ENCODE assay signal across 1 cellular context in the genomic region with DNA sequence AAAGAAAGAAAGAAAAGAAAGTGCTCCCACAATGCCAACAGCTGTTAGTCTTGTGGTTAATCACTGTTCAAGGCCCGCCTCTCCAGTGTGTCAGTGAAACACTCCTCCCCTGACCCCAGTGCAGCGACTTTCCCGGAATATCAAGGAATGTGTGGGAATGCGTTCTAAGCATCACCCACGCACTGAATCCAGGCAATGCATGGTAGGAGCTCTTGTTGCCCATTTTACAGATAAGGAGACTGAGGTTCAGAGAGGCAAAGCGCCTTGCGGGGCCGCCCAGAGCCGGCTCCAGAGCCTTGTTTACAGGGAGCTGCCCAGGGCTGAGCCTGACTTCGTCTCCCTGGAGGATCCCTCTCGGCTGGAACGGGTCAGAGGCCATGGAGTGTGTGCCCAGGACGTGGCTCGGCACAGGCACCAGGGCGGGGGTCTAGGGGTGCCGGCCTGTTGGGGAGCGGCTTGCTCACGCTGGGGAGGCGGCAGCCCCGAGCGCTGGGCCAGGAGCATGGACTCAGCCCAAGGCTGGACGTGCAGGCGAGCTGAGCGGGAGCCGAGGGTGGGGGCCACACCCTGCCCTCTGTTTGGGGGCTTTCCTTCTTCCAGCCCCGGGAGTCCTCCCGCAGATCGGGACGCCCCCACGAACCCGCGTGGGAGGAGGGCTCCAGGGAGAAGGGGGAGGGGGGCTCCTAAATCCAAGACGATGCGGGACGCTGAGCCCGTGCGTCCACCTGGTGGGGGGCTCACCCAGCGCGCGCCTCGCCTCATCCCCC.
TF ChIP-seq lines count a peak whose summit lies in the region.

No MANE protein-coding gene starts in this region.

TF ChIP-seq in HepG2, 621 proteins besides CTCF, POLR2A, EP300 and RAD21 (continued from another document and continues in another):
- TF ChIP-seq ZKSCAN8 (CRISPR knock-in tag; IDR thresholded peaks at IDR 0.05; ENCODE audit: borderline replicate concordance) (peak; percentile 52; the same call in 1 of the 2 replicates), RFX1 (IDR thresholded peaks at IDR 0.05) (no peak), ZFY (CRISPR knock-in tag; IDR thresholded peaks at IDR 0.05) (peak; percentile 51; the same call in 1 of the 2 replicates), ZMYM4 (CRISPR knock-in tag; IDR thresholded peaks at IDR 0.05) (no peak), ZNF724P (CRISPR knock-in tag; IDR thresholded peaks at IDR 0.05; ENCODE audit: borderline replicate concordance) (no peak), RBFOX2 (IDR thresholded peaks at IDR 0.05; ENCODE audit: low read depth, low read length) (peak; percentile 76), NFRKB (IDR thresholded peaks at IDR 0.05) (no peak), ZNF230 (CRISPR knock-in tag; IDR thresholded peaks at IDR 0.05) (0 out of 2 replicates have a peak, but pooled peaks have one; percentile 35), DPF2 (CRISPR knock-in tag; IDR thresholded peaks at IDR 0.05; ENCODE audit: borderline replicate concordance, low read depth) (no peak), ZNF749 (CRISPR knock-in tag; IDR thresholded peaks at IDR 0.05; ENCODE audit: borderline replicate concordance) (no peak), MAFK (conservative IDR thresholded peaks at IDR 0.05 in 1 of 2, IDR thresholded peaks at IDR 0.05 in 1 of 2; ENCODE audit: low read length in 2 of 2) (no peak), GZF1 (CRISPR knock-in tag; IDR thresholded peaks at IDR 0.05) (no peak), DNMT3B (CRISPR knock-in tag; conservative IDR thresholded peaks at IDR 0.05) (no peak), MBD4 (IDR thresholded peaks at IDR 0.05; ENCODE audit: borderline replicate concordance, low read length) (no peak), ZNF782 (CRISPR knock-in tag; IDR thresholded peaks at IDR 0.05; ENCODE audit: borderline replicate concordance) (no peak), ZNF879 (CRISPR knock-in tag; IDR thresholded peaks at IDR 0.05) (no peak), MATR3 (CRISPR knock-in tag; IDR thresholded peaks at IDR 0.05) (no peak), NCOR1 (IDR thresholded peaks at IDR 0.05; ENCODE audit: borderline replicate concordance, low read length) (no peak)
- TF ChIP-seq, protein P1, sequence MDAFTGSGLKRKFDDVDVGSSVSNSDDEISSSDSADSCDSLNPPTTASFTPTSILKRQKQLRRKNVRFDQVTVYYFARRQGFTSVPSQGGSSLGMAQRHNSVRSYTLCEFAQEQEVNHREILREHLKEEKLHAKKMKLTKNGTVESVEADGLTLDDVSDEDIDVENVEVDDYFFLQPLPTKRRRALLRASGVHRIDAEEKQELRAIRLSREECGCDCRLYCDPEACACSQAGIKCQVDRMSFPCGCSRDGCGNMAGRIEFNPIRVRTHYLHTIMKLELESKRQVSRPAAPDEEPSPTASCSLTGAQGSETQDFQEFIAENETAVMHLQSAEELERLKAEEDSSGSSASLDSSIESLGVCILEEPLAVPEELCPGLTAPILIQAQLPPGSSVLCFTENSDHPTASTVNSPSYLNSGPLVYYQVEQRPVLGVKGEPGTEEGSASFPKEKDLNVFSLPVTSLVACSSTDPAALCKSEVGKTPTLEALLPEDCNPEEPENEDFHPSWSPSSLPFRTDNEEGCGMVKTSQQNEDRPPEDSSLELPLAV (CRISPR knock-in tag; conservative IDR thresholded peaks at IDR 0.05; ENCODE audit: low read depth): no peak
- TF ChIP-seq, protein P2, sequence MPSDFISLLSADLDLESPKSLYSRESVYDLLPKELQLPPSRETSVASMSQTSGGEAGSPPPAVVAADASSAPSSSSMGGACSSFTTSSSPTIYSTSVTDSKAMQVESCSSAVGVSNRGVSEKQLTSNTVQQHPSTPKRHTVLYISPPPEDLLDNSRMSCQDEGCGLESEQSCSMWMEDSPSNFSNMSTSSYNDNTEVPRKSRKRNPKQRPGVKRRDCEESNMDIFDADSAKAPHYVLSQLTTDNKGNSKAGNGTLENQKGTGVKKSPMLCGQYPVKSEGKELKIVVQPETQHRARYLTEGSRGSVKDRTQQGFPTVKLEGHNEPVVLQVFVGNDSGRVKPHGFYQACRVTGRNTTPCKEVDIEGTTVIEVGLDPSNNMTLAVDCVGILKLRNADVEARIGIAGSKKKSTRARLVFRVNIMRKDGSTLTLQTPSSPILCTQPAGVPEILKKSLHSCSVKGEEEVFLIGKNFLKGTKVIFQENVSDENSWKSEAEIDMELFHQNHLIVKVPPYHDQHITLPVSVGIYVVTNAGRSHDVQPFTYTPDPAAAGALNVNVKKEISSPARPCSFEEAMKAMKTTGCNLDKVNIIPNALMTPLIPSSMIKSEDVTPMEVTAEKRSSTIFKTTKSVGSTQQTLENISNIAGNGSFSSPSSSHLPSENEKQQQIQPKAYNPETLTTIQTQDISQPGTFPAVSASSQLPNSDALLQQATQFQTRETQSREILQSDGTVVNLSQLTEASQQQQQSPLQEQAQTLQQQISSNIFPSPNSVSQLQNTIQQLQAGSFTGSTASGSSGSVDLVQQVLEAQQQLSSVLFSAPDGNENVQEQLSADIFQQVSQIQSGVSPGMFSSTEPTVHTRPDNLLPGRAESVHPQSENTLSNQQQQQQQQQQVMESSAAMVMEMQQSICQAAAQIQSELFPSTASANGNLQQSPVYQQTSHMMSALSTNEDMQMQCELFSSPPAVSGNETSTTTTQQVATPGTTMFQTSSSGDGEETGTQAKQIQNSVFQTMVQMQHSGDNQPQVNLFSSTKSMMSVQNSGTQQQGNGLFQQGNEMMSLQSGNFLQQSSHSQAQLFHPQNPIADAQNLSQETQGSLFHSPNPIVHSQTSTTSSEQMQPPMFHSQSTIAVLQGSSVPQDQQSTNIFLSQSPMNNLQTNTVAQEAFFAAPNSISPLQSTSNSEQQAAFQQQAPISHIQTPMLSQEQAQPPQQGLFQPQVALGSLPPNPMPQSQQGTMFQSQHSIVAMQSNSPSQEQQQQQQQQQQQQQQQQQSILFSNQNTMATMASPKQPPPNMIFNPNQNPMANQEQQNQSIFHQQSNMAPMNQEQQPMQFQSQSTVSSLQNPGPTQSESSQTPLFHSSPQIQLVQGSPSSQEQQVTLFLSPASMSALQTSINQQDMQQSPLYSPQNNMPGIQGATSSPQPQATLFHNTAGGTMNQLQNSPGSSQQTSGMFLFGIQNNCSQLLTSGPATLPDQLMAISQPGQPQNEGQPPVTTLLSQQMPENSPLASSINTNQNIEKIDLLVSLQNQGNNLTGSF (CRISPR knock-in tag; IDR thresholded peaks at IDR 0.05): no peak
- TF ChIP-seq, protein P3, sequence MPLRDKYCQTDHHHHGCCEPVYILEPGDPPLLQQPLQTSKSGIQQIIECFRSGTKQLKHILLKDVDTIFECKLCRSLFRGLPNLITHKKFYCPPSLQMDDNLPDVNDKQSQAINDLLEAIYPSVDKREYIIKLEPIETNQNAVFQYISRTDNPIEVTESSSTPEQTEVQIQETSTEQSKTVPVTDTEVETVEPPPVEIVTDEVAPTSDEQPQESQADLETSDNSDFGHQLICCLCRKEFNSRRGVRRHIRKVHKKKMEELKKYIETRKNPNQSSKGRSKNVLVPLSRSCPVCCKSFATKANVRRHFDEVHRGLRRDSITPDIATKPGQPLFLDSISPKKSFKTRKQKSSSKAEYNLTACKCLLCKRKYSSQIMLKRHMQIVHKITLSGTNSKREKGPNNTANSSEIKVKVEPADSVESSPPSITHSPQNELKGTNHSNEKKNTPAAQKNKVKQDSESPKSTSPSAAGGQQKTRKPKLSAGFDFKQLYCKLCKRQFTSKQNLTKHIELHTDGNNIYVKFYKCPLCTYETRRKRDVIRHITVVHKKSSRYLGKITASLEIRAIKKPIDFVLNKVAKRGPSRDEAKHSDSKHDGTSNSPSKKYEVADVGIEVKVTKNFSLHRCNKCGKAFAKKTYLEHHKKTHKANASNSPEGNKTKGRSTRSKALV (CRISPR knock-in tag; IDR thresholded peaks at IDR 0.05): no peak
- TF ChIP-seq, protein P4, sequence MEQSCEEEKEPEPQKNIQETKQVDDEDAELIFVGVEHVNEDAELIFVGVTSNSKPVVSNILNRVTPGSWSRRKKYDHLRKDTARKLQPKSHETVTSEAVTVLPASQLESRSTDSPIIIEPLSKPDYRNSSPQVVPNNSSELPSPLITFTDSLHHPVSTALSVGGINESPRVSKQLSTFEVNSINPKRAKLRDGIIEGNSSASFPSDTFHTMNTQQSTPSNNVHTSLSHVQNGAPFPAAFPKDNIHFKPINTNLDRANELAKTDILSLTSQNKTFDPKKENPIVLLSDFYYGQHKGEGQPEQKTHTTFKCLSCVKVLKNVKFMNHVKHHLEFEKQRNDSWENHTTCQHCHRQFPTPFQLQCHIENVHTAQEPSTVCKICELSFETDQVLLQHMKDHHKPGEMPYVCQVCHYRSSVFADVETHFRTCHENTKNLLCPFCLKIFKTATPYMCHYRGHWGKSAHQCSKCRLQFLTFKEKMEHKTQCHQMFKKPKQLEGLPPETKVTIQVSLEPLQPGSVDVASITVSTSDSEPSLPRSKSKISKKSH (CRISPR knock-in tag; IDR thresholded peaks at IDR 0.05; ENCODE audit: borderline replicate concordance): no peak
- TF ChIP-seq, protein P5, sequence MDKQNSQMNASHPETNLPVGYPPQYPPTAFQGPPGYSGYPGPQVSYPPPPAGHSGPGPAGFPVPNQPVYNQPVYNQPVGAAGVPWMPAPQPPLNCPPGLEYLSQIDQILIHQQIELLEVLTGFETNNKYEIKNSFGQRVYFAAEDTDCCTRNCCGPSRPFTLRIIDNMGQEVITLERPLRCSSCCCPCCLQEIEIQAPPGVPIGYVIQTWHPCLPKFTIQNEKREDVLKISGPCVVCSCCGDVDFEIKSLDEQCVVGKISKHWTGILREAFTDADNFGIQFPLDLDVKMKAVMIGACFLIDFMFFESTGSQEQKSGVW (CRISPR knock-in tag; IDR thresholded peaks at IDR 0.05; ENCODE audit: borderline replicate concordance): no peak
- TF ChIP-seq, protein P6, sequence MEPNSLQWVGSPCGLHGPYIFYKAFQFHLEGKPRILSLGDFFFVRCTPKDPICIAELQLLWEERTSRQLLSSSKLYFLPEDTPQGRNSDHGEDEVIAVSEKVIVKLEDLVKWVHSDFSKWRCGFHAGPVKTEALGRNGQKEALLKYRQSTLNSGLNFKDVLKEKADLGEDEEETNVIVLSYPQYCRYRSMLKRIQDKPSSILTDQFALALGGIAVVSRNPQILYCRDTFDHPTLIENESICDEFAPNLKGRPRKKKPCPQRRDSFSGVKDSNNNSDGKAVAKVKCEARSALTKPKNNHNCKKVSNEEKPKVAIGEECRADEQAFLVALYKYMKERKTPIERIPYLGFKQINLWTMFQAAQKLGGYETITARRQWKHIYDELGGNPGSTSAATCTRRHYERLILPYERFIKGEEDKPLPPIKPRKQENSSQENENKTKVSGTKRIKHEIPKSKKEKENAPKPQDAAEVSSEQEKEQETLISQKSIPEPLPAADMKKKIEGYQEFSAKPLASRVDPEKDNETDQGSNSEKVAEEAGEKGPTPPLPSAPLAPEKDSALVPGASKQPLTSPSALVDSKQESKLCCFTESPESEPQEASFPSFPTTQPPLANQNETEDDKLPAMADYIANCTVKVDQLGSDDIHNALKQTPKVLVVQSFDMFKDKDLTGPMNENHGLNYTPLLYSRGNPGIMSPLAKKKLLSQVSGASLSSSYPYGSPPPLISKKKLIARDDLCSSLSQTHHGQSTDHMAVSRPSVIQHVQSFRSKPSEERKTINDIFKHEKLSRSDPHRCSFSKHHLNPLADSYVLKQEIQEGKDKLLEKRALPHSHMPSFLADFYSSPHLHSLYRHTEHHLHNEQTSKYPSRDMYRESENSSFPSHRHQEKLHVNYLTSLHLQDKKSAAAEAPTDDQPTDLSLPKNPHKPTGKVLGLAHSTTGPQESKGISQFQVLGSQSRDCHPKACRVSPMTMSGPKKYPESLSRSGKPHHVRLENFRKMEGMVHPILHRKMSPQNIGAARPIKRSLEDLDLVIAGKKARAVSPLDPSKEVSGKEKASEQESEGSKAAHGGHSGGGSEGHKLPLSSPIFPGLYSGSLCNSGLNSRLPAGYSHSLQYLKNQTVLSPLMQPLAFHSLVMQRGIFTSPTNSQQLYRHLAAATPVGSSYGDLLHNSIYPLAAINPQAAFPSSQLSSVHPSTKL (CRISPR knock-in tag; IDR thresholded peaks at IDR 0.05): no peak; the same call in 1 of the 2 replicates
- TF ChIP-seq, protein P7, sequence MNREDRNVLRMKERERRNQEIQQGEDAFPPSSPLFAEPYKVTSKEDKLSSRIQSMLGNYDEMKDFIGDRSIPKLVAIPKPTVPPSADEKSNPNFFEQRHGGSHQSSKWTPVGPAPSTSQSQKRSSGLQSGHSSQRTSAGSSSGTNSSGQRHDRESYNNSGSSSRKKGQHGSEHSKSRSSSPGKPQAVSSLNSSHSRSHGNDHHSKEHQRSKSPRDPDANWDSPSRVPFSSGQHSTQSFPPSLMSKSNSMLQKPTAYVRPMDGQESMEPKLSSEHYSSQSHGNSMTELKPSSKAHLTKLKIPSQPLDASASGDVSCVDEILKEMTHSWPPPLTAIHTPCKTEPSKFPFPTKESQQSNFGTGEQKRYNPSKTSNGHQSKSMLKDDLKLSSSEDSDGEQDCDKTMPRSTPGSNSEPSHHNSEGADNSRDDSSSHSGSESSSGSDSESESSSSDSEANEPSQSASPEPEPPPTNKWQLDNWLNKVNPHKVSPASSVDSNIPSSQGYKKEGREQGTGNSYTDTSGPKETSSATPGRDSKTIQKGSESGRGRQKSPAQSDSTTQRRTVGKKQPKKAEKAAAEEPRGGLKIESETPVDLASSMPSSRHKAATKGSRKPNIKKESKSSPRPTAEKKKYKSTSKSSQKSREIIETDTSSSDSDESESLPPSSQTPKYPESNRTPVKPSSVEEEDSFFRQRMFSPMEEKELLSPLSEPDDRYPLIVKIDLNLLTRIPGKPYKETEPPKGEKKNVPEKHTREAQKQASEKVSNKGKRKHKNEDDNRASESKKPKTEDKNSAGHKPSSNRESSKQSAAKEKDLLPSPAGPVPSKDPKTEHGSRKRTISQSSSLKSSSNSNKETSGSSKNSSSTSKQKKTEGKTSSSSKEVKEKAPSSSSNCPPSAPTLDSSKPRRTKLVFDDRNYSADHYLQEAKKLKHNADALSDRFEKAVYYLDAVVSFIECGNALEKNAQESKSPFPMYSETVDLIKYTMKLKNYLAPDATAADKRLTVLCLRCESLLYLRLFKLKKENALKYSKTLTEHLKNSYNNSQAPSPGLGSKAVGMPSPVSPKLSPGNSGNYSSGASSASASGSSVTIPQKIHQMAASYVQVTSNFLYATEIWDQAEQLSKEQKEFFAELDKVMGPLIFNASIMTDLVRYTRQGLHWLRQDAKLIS (CRISPR knock-in tag; IDR thresholded peaks at IDR 0.05): 0 out of 2 replicates have a peak, but pooled peaks have one; percentile 23
- TF ChIP-seq, protein P8, sequence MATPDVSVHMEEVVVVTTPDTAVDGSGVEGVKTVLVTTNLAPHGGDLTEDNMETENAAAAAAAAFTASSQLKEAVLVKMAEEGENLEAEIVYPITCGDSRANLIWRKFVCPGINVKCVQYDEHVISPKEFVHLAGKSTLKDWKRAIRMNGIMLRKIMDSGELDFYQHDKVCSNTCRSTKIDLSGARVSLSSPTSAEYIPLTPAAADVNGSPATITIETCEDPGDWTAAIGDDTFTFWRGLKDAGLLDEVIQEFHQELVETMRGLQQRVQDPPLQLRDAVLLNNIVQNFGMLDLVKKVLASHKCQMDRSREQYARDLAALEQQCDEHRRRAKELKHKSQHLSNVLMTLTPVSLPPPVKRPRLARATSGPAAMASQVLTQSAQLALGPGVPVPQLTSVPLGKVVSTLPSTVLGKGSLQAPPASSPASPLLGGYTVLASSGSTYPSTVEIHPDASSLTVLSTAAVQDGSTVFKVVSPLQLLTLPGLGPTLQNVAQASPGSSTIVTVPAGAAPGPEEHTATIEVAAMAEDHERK (CRISPR knock-in tag; IDR thresholded peaks at IDR 0.05; ENCODE audit: low read depth): no peak
- TF ChIP-seq, protein P9, sequence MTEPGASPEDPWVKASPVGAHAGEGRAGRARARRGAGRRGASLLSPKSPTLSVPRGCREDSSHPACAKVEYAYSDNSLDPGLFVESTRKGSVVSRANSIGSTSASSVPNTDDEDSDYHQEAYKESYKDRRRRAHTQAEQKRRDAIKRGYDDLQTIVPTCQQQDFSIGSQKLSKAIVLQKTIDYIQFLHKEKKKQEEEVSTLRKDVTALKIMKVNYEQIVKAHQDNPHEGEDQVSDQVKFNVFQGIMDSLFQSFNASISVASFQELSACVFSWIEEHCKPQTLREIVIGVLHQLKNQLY (CRISPR knock-in tag; IDR thresholded peaks at IDR 0.05): no peak
